Comparison of ENCODE assay signal across 1 cellular context in the genomic region with DNA sequence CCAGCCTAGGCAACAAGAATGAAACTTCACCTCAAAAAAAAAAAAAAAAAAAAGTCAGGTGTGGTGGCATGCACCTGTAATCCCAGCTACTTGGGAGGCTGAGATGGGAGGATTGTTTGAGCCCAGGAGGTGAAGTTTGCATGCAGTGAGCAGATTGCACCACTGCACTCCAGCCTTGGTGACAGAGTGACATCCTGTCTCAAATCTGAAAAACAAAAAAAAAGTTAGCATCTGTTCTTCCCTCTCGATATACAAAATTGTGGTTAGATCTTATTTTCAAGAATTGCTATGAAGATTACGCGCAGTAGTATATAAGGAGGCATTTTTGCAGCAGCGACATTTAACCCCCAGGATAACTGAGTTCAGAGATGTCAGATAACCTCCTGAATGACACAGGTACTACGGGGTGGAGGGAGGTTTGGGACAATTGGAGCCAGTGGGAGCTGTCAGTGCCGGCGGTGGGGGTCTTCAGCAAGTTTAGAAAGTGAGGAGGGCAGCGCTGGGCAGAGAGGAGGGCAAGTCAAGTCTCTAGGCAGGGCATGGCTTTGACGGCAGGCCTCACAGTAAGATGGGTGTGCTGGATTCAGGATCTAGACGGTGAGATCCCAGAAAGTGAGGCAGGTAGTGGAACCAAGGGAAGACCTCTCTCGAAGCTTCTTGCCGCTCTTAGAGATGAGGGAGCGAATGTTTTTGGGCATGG.
TF ChIP-seq lines count a peak whose summit lies in the region.

No MANE protein-coding gene starts in this region.

TF ChIP-seq in WTC11, 78 proteins besides CTCF, POLR2A, EP300 and RAD21:
- TF ChIP-seq, protein P1, sequence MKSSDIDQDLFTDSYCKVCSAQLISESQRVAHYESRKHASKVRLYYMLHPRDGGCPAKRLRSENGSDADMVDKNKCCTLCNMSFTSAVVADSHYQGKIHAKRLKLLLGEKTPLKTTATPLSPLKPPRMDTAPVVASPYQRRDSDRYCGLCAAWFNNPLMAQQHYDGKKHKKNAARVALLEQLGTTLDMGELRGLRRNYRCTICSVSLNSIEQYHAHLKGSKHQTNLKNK (CRISPR knock-in tag; IDR thresholded peaks at IDR 0.05) = no peak
- no peak for TF ChIP-seq ZNF232 (CRISPR knock-in tag; IDR thresholded peaks at IDR 0.05)
- no peak for TF ChIP-seq NR3C1 (CRISPR knock-in tag; conservative IDR thresholded peaks at IDR 0.05; ENCODE audit: low read depth)
- no peak for TF ChIP-seq ZNF671 (CRISPR knock-in tag; IDR thresholded peaks at IDR 0.05)
- TF ChIP-seq ZNF317 (CRISPR knock-in tag; IDR thresholded peaks at IDR 0.05; ENCODE audit: borderline replicate concordance, low read depth) = no peak
- TF ChIP-seq, protein P2, sequence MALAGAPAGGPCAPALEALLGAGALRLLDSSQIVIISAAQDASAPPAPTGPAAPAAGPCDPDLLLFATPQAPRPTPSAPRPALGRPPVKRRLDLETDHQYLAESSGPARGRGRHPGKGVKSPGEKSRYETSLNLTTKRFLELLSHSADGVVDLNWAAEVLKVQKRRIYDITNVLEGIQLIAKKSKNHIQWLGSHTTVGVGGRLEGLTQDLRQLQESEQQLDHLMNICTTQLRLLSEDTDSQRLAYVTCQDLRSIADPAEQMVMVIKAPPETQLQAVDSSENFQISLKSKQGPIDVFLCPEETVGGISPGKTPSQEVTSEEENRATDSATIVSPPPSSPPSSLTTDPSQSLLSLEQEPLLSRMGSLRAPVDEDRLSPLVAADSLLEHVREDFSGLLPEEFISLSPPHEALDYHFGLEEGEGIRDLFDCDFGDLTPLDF (CRISPR knock-in tag; IDR thresholded peaks at IDR 0.05) = no peak
- TF ChIP-seq, protein P3, sequence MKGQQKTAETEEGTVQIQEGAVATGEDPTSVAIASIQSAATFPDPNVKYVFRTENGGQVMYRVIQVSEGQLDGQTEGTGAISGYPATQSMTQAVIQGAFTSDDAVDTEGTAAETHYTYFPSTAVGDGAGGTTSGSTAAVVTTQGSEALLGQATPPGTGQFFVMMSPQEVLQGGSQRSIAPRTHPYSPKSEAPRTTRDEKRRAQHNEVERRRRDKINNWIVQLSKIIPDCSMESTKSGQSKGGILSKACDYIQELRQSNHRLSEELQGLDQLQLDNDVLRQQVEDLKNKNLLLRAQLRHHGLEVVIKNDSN (CRISPR knock-in tag; IDR thresholded peaks at IDR 0.05) = no peak
- TF ChIP-seq, protein P4, sequence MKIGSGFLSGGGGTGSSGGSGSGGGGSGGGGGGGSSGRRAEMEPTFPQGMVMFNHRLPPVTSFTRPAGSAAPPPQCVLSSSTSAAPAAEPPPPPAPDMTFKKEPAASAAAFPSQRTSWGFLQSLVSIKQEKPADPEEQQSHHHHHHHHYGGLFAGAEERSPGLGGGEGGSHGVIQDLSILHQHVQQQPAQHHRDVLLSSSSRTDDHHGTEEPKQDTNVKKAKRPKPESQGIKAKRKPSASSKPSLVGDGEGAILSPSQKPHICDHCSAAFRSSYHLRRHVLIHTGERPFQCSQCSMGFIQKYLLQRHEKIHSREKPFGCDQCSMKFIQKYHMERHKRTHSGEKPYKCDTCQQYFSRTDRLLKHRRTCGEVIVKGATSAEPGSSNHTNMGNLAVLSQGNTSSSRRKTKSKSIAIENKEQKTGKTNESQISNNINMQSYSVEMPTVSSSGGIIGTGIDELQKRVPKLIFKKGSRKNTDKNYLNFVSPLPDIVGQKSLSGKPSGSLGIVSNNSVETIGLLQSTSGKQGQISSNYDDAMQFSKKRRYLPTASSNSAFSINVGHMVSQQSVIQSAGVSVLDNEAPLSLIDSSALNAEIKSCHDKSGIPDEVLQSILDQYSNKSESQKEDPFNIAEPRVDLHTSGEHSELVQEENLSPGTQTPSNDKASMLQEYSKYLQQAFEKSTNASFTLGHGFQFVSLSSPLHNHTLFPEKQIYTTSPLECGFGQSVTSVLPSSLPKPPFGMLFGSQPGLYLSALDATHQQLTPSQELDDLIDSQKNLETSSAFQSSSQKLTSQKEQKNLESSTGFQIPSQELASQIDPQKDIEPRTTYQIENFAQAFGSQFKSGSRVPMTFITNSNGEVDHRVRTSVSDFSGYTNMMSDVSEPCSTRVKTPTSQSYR (CRISPR knock-in tag; IDR thresholded peaks at IDR 0.05) = no peak
- TF ChIP-seq FOXP1 (CRISPR knock-in tag; IDR thresholded peaks at IDR 0.05; ENCODE audit: borderline replicate concordance) = no peak
- TF ChIP-seq ZNF423 (CRISPR knock-in tag; IDR thresholded peaks at IDR 0.05) = no peak
- TF ChIP-seq HMGA2 (CRISPR knock-in tag; IDR thresholded peaks at IDR 0.05) = no peak
- no peak for TF ChIP-seq SP1 (CRISPR knock-in tag; conservative IDR thresholded peaks at IDR 0.05)
- TF ChIP-seq, protein P5, sequence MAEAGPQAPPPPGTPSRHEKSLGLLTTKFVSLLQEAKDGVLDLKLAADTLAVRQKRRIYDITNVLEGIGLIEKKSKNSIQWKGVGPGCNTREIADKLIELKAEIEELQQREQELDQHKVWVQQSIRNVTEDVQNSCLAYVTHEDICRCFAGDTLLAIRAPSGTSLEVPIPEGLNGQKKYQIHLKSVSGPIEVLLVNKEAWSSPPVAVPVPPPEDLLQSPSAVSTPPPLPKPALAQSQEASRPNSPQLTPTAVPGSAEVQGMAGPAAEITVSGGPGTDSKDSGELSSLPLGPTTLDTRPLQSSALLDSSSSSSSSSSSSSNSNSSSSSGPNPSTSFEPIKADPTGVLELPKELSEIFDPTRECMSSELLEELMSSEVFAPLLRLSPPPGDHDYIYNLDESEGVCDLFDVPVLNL (CRISPR knock-in tag; IDR thresholded peaks at IDR 0.05; ENCODE audit: borderline replicate concordance, low read depth) = no peak
